Comparison of ENCODE assay signal across 1 cellular context in the genomic region with DNA sequence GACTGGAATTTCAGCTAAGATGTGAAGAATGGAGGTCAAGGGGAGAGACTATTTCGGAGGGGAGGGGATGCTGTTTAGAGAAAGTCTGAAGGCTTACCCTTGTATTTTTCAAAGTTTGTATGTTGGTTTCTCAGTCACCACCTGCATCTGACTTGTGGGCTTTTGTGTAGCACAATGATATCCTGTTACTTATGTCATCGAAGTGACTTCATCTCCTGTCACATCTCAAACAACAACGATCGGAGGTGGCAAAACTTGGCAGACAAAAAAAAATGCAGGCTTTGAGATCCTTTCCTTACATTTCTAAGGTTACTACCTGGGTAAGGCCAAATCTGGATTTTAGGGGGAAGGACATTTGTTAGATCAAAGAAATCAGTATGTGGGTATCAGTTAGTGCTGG.
TF ChIP-seq lines count a peak whose summit lies in the region.

No MANE protein-coding gene starts in this region.

TF ChIP-seq in GM12878, 131 proteins besides CTCF, POLR2A, EP300 and RAD21:
- TF ChIP-seq, protein P1, sequence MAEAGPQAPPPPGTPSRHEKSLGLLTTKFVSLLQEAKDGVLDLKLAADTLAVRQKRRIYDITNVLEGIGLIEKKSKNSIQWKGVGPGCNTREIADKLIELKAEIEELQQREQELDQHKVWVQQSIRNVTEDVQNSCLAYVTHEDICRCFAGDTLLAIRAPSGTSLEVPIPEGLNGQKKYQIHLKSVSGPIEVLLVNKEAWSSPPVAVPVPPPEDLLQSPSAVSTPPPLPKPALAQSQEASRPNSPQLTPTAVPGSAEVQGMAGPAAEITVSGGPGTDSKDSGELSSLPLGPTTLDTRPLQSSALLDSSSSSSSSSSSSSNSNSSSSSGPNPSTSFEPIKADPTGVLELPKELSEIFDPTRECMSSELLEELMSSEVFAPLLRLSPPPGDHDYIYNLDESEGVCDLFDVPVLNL (IDR thresholded peaks at IDR 0.05; ENCODE audit: low read depth, low read length), result no peak
- peak; percentile 49; the same call in 1 of the 2 replicates for TF ChIP-seq RUNX3 (IDR thresholded peaks at IDR 0.05; ENCODE audit: low read length)
- TF ChIP-seq, protein P2, sequence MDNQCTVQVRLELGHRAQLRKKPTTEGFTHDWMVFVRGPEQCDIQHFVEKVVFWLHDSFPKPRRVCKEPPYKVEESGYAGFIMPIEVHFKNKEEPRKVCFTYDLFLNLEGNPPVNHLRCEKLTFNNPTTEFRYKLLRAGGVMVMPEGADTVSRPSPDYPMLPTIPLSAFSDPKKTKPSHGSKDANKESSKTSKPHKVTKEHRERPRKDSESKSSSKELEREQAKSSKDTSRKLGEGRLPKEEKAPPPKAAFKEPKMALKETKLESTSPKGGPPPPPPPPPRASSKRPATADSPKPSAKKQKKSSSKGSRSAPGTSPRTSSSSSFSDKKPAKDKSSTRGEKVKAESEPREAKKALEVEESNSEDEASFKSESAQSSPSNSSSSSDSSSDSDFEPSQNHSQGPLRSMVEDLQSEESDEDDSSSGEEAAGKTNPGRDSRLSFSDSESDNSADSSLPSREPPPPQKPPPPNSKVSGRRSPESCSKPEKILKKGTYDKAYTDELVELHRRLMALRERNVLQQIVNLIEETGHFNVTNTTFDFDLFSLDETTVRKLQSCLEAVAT (IDR thresholded peaks at IDR 0.05), result 0 out of 2 replicates have a peak, but pooled peaks have one; percentile 14
- TF ChIP-seq FOXK2 (IDR thresholded peaks at IDR 0.05), result no peak
- TF ChIP-seq, protein P3, sequence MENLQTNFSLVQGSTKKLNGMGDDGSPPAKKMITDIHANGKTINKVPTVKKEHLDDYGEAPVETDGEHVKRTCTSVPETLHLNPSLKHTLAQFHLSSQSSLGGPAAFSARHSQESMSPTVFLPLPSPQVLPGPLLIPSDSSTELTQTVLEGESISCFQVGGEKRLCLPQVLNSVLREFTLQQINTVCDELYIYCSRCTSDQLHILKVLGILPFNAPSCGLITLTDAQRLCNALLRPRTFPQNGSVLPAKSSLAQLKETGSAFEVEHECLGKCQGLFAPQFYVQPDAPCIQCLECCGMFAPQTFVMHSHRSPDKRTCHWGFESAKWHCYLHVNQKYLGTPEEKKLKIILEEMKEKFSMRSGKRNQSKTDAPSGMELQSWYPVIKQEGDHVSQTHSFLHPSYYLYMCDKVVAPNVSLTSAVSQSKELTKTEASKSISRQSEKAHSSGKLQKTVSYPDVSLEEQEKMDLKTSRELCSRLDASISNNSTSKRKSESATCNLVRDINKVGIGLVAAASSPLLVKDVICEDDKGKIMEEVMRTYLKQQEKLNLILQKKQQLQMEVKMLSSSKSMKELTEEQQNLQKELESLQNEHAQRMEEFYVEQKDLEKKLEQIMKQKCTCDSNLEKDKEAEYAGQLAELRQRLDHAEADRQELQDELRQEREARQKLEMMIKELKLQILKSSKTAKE (IDR thresholded peaks at IDR 0.05; ENCODE audit: low read depth, poor library complexity, severe bottlenecking), result no peak
- TF ChIP-seq CBFB (IDR thresholded peaks at IDR 0.05; ENCODE audit: low read depth), result no peak
- TF ChIP-seq CREB1 (IDR thresholded peaks at IDR 0.05; ENCODE audit: low read depth), result peak; percentile 83; the same call in 1 of the 2 replicates
- TF ChIP-seq, protein P4, sequence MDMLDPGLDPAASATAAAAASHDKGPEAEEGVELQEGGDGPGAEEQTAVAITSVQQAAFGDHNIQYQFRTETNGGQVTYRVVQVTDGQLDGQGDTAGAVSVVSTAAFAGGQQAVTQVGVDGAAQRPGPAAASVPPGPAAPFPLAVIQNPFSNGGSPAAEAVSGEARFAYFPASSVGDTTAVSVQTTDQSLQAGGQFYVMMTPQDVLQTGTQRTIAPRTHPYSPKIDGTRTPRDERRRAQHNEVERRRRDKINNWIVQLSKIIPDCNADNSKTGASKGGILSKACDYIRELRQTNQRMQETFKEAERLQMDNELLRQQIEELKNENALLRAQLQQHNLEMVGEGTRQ (IDR thresholded peaks at IDR 0.05; ENCODE audit: borderline replicate concordance, low read depth, low read length), result no peak
- TF ChIP-seq, protein P5, sequence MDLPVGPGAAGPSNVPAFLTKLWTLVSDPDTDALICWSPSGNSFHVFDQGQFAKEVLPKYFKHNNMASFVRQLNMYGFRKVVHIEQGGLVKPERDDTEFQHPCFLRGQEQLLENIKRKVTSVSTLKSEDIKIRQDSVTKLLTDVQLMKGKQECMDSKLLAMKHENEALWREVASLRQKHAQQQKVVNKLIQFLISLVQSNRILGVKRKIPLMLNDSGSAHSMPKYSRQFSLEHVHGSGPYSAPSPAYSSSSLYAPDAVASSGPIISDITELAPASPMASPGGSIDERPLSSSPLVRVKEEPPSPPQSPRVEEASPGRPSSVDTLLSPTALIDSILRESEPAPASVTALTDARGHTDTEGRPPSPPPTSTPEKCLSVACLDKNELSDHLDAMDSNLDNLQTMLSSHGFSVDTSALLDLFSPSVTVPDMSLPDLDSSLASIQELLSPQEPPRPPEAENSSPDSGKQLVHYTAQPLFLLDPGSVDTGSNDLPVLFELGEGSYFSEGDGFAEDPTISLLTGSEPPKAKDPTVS (IDR thresholded peaks at IDR 0.05; ENCODE audit: low read depth, low read length), result no peak
- no peak for TF ChIP-seq ZNF217 (IDR thresholded peaks at IDR 0.05)
- 0 out of 2 replicates have a peak, but pooled peaks have one; percentile 29 for TF ChIP-seq CHD2 (IDR thresholded peaks at IDR 0.05; ENCODE audit: borderline replicate concordance, low read depth, low read length)
- TF ChIP-seq IKZF2 (IDR thresholded peaks at IDR 0.05), result peak in 1 of 2 experiments; percentile 18; a peak in 2 of 4 replicates
- peak; percentile 74 for TF ChIP-seq CREM (IDR thresholded peaks at IDR 0.05; ENCODE audit: low read depth)
- TF ChIP-seq, protein P6, sequence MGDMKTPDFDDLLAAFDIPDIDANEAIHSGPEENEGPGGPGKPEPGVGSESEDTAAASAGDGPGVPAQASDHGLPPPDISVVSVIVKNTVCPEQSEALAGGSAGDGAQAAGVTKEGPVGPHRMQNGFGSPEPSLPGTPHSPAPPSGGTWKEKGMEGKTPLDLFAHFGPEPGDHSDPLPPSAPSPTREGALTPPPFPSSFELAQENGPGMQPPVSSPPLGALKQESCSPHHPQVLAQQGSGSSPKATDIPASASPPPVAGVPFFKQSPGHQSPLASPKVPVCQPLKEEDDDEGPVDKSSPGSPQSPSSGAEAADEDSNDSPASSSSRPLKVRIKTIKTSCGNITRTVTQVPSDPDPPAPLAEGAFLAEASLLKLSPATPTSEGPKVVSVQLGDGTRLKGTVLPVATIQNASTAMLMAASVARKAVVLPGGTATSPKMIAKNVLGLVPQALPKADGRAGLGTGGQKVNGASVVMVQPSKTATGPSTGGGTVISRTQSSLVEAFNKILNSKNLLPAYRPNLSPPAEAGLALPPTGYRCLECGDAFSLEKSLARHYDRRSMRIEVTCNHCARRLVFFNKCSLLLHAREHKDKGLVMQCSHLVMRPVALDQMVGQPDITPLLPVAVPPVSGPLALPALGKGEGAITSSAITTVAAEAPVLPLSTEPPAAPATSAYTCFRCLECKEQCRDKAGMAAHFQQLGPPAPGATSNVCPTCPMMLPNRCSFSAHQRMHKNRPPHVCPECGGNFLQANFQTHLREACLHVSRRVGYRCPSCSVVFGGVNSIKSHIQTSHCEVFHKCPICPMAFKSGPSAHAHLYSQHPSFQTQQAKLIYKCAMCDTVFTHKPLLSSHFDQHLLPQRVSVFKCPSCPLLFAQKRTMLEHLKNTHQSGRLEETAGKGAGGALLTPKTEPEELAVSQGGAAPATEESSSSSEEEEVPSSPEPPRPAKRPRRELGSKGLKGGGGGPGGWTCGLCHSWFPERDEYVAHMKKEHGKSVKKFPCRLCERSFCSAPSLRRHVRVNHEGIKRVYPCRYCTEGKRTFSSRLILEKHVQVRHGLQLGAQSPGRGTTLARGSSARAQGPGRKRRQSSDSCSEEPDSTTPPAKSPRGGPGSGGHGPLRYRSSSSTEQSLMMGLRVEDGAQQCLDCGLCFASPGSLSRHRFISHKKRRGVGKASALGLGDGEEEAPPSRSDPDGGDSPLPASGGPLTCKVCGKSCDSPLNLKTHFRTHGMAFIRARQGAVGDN (IDR thresholded peaks at IDR 0.05), result peak; percentile 29; the same call in 1 of the 2 replicates
- TF ChIP-seq BMI1 (IDR thresholded peaks at IDR 0.05; ENCODE audit: borderline replicate concordance), result no peak
- TF ChIP-seq ASH2L (IDR thresholded peaks at IDR 0.05; ENCODE audit: borderline replicate concordance, low read depth), result no peak
- peak; percentile 19 to 37; a peak in 2 of 4 replicates for TF ChIP-seq BHLHE40 (IDR thresholded peaks at IDR 0.05; ENCODE audit: borderline replicate concordance in 1 of 2, low read depth in 2 of 2, low read length in 1 of 2)
- TF ChIP-seq ATF7 (IDR thresholded peaks at IDR 0.05; ENCODE audit: low read depth), result peak; percentile 92
- peak; percentile 36 for TF ChIP-seq IKZF1 (conservative IDR thresholded peaks at IDR 0.05)
- TF ChIP-seq MTA2 (IDR thresholded peaks at IDR 0.05; ENCODE audit: low read depth), result peak; percentile 62; the same call in 1 of the 2 replicates
- 0 out of 2 replicates have a peak, but pooled peaks have one; percentile 37 for TF ChIP-seq NBN (IDR thresholded peaks at IDR 0.05)
- no peak for TF ChIP-seq NR2F1 (conservative IDR thresholded peaks at IDR 0.05)
- TF ChIP-seq GATAD2B (conservative IDR thresholded peaks at IDR 0.05; ENCODE audit: low read depth), result no peak
- peak; percentile 51 for TF ChIP-seq JUNB (IDR thresholded peaks at IDR 0.05)
- no peak for TF ChIP-seq ZZZ3 (IDR thresholded peaks at IDR 0.05; ENCODE audit: control insufficient read depth, insufficient read length, low read depth)
- no peak for TF ChIP-seq MYB (IDR thresholded peaks at IDR 0.05; ENCODE audit: borderline replicate concordance, low read depth, low read length)
- TF ChIP-seq, protein P7, sequence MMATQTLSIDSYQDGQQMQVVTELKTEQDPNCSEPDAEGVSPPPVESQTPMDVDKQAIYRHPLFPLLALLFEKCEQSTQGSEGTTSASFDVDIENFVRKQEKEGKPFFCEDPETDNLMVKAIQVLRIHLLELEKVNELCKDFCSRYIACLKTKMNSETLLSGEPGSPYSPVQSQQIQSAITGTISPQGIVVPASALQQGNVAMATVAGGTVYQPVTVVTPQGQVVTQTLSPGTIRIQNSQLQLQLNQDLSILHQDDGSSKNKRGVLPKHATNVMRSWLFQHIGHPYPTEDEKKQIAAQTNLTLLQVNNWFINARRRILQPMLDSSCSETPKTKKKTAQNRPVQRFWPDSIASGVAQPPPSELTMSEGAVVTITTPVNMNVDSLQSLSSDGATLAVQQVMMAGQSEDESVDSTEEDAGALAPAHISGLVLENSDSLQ (IDR thresholded peaks at IDR 0.05), result peak; percentile 61
